8 cellular contexts compared by ENCODE assay signal in the genomic region with DNA sequence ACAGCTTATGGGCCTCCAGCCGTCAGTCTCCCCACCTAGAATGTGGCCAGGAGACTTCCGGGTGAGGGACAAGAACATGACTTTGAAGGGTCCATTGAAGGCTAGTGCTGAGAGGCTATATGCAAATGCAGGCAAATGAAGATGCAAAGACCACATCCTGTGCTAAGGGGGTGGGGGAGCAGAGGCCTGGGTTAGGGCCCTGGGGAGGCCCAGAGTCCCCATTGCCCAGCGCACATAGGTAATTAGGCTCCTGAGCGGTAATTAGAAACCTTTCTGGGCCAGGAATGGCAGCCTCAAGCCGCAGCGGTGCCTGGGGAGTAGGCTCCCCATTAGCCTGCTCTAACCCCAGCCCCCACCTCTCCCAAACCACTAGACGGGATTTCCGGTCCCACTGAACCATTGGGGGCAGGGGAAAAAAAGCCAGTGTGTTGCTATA. TPM values are rescaled to one million over a fixed set of nuclear protein-coding genes. Genes with fewer than 3 reads are reported as not detected.
DNase-seq lines count a peak whose midpoint lies in the region; ATAC-seq, FAIRE-seq and TF ChIP-seq lines count a peak whose summit lies in the region.

No MANE protein-coding gene starts in this region.

- H3K4me1 Mint-ChIP-seq in progenitor cell of endocrine pancreas (ENCODE audit: low read depth) = peaks cover 16% of the 10 kb centered on the region

- peak overlapping the region; percentile 62 for H3K4me3 ChIP-seq in GM12864 (ENCODE audit: low read depth, low read length)
- H3K4me3 ChIP-seq in Peyer's patch = peak overlapping the region; percentile 32 to 92 (median 38)
- H3K4me3 ChIP-seq in dorsolateral prefrontal cortex = peak overlapping the region in 19 of 59 donors; percentile 2 to 80 (median 15)
- no peak overlapping the region for H3K4me3 ChIP-seq in ovary

- WGBS in ovary, 3 donors = 80 to 90% (median 84%) methylated on average over 8 of the region's 8 CpGs

- H3K4me3 Mint-ChIP-seq in progenitor cell of endocrine pancreas (ENCODE audit: low read depth) = no peak overlapping the region

- no peaks in the 10 kb centered on the region for H3K36me3 ChIP-seq in Peyer's patch
- no peaks in the 10 kb centered on the region for H3K36me3 ChIP-seq in ovary

- TF ChIP-seq EP300 in ovary (IDR thresholded peaks at IDR 0.05) = no peak

- ATAC-seq in GM21529 (IDR thresholded peaks at IDR 0.05; ENCODE audit: unreplicated experiment) = peak; percentile 25

- no peak for TF ChIP-seq POLR2A in Peyer's patch (IDR thresholded peaks at IDR 0.05)
- no peak for TF ChIP-seq POLR2A in ovary (IDR thresholded peaks at IDR 0.05)

- H3K27ac ChIP-seq in Peyer's patch (peak overlapping the region; percentile 84 to 97 (median 88)), dorsolateral prefrontal cortex (peak overlapping the region in 53 of 59 donors; percentile 29 to 93 (median 85)), substantia nigra (ENCODE audit: low read depth, low read length, poor library complexity, severe bottlenecking) (peak overlapping the region; percentile 78), ovary (no peak overlapping the region)

- intact Hi-C loops in dorsolateral prefrontal cortex (cut with DNase I) (loop anchor here in 1 of 2 donors (10.0 kb wide), 1 partner anchor 416 kb away; the partner anchor contains the start of gene C15orf39), ovary (cut with DNase I) (loop anchor here in 1 of 4 donors (10.0 kb wide), 1 partner anchor 416 kb away; the partner anchor contains the start of gene C15orf39)

- H3K27me3 ChIP-seq in Peyer's patch (no peaks in the 10 kb centered on the region), dorsolateral prefrontal cortex (no peaks in the 10 kb centered on the region), ovary (no peaks in the 10 kb centered on the region)

- H3K9me3 Mint-ChIP-seq in progenitor cell of endocrine pancreas (ENCODE audit: low read depth) = no peaks in the 10 kb centered on the region

- DNase-seq in GM12864 (ENCODE audit: low read depth) (peak; percentile 92), Peyer's patch (peak in 2 of 3 donors; percentile 86 to 88), dorsolateral prefrontal cortex (no peak), substantia nigra (lab: John Stamatoyannopoulos, UW) (no peak), progenitor cell of endocrine pancreas (ENCODE audit: low spot score, unreplicated experiment) (no peak), GM19239 (ENCODE audit: insufficient read length, low spot score) (no peak), ovary (no peak)

- H3K27ac Mint-ChIP-seq in progenitor cell of endocrine pancreas = no peak overlapping the region

- no peak for TF ChIP-seq CTCF in GM12864 (IDR thresholded peaks at IDR 0.05; ENCODE audit: low read depth, low read length, missing control alignments)
- TF ChIP-seq CTCF in Peyer's patch (IDR thresholded peaks at IDR 0.05) = peak in 1 of 6 experiments; percentile 1
- no peak for TF ChIP-seq CTCF in dorsolateral prefrontal cortex (IDR thresholded peaks at IDR 0.05 in 54 of 56, conservative IDR thresholded peaks at IDR 0.05 in 2 of 56; ENCODE audit: low read depth in 1 of 56, partially characterized antibody in 56 of 56)
- TF ChIP-seq CTCF in progenitor cell of endocrine pancreas (IDR thresholded peaks at IDR 0.05; ENCODE audit: unreplicated experiment) = no peak
- no peak for TF ChIP-seq CTCF in ovary (IDR thresholded peaks at IDR 0.05)

- H3K4me1 ChIP-seq in Peyer's patch (peaks cover 23 to 98% (median 70%) of the 10 kb centered on the region in 4 donors), ovary (ENCODE audit: insufficient read depth) (peaks cover 20% of the 10 kb centered on the region)

- H3K9me3 ChIP-seq in Peyer's patch (no peaks in the 10 kb centered on the region), ovary (no peaks in the 10 kb centered on the region)

- H3K27me3 Mint-ChIP-seq in progenitor cell of endocrine pancreas = no peaks in the 10 kb centered on the region

- FAIRE-seq in GM19239 (lab: Jason Lieb, UNC) = no peak

- no peaks in the 10 kb centered on the region for H3K36me3 Mint-ChIP-seq in progenitor cell of endocrine pancreas (ENCODE audit: insufficient read depth)

RNA-seq across cellular contexts. Expression of gene CSK, which starts 6.9 kb away (rescaled TPM):
- total RNA-seq in Peyer's patch (100 to 1,000 TPM in 1 of 4 donors, 10 to 100 TPM in 3; 53.8 to 122 (median 66.2) TPM), dorsolateral prefrontal cortex (10 to 100 TPM; 28.9 to 71.0 (median 41.8) TPM), progenitor cell of endocrine pancreas (70.9 and 72.4 TPM in 2 replicates), ovary (10 to 100 TPM; 10.7 to 49.6 (median 42.1) TPM)
- polyA plus RNA-seq in ovary = 10 to 100 TPM in 1 of 2 donors, 1 to 10 TPM in 1; 9.2 to 21.6 TPM

RNA-seq across cellular contexts. Expression of gene LMAN1L, which starts 23.9 kb away (rescaled TPM):
- not detected for total RNA-seq in Peyer's patch
- 1 to 10 TPM in 104 of 120 experiments, under 1 TPM in 13, not detected in 3; 0.30 to 8.1 (median 2.0) TPM for total RNA-seq in dorsolateral prefrontal cortex
- total RNA-seq in progenitor cell of endocrine pancreas = not detected in 2 replicates
- not detected for total RNA-seq in ovary
- polyA plus RNA-seq in ovary = not detected

RNA-seq across cellular contexts. Expression of gene CPLX3, which starts 37.7 kb away (rescaled TPM):
- total RNA-seq in Peyer's patch (not detected), dorsolateral prefrontal cortex (10 to 100 TPM in 1 of 120 experiments, 1 to 10 TPM in 118, not detected in 1; 1.1 to 12.4 (median 3.8) TPM), progenitor cell of endocrine pancreas (not detected in 2 replicates), ovary (not detected)
- not detected for polyA plus RNA-seq in ovary

RNA-seq across cellular contexts. Expression of gene CYP1A2, which starts 40.1 kb away (rescaled TPM):
- total RNA-seq in Peyer's patch = not detected
- not detected for total RNA-seq in dorsolateral prefrontal cortex
- not detected in 2 replicates for total RNA-seq in progenitor cell of endocrine pancreas
- total RNA-seq in ovary = under 1 TPM in 1 of 7 donors, not detected in 6; 0.23 TPM
- polyA plus RNA-seq in ovary = not detected

RNA-seq across cellular contexts. Expression of gene ULK3, which starts 54.2 kb away (rescaled TPM):
- total RNA-seq in Peyer's patch (100 to 1,000 TPM; 194 to 508 (median 288) TPM), dorsolateral prefrontal cortex (100 to 1,000 TPM in 15 of 120 experiments, 10 to 100 TPM in 105; 55.0 to 133 (median 84.0) TPM), progenitor cell of endocrine pancreas (37.3 and 39.8 TPM in 2 replicates), ovary (10 to 100 TPM; 25.2 to 45.7 (median 27.8) TPM)
- 10 to 100 TPM; 17.4 to 22.6 TPM for polyA plus RNA-seq in ovary

Comparison
In these comparisons a context has a peak if more than half of its experiments do, and no peak if none do; other contexts are left out.
1. DNase-seq: peak in GM12864 (single experiment) and Peyer's patch (2 of 3); none in dorsolateral prefrontal cortex (0 of 10), substantia nigra (0 of 49), progenitor cell of endocrine pancreas (single experiment), GM19239 (single experiment) and ovary (0 of 5).
2. H3K27ac ChIP-seq: peak in Peyer's patch (4 of 4), dorsolateral prefrontal cortex (53 of 59) and substantia nigra (single experiment); none in ovary (0 of 2).